ENCODE assay signal across 9 cellular contexts in genomic region chr1:150610576-150610975, GRCh38. TPM values are rescaled to one million over a fixed set of nuclear protein-coding genes. Genes with fewer than 3 reads are reported as not detected.
DNase-seq lines count a peak whose midpoint lies in the region; ATAC-seq and TF ChIP-seq lines count a peak whose summit lies in the region.
"Had no signal": no experiment of that assay in that cellular context is flagged by ENCODE, and none has a peak within 500 bp of the region (broad histone marks: within the 10 kb centered on the region; RNA-seq: fewer than 3 reads in every experiment).

No MANE protein-coding gene starts in this region.

- H3K4me3 ChIP-seq in left ventricle myocardium inferior (no peak overlapping the region), vagina (no peak overlapping the region)
- no peak overlapping the region for H3K4me3 ChIP-seq in naive thymus-derived CD4-positive, alpha-beta T cell (ENCODE audit: low read length)

- H3K9me3 ChIP-seq in left ventricle myocardium inferior (replicated peaks): no peaks in the 10 kb centered on the region
- no peaks in the 10 kb centered on the region for H3K9me3 ChIP-seq in naive thymus-derived CD4-positive, alpha-beta T cell (ENCODE audit: control insufficient read depth in 2 of 3, low read length in 3 of 3)
- no peaks in the 10 kb centered on the region for H3K9me3 ChIP-seq in vagina

- H3K27ac Mint-ChIP-seq in chondrocyte (ENCODE audit: unreplicated experiment): peak overlapping the region; percentile 89
- H3K27ac Mint-ChIP-seq in naive thymus-derived CD4-positive, alpha-beta T cell: peak overlapping the region in 7 of 9 donors; percentile 62 to 92 (median 90)

- H3K9me3 Mint-ChIP-seq in chondrocyte (ENCODE audit: low read depth): no peaks in the 10 kb centered on the region
- H3K9me3 Mint-ChIP-seq in naive thymus-derived CD4-positive, alpha-beta T cell: no peaks in the 10 kb centered on the region

- CTCF ChIA-PET in naive thymus-derived CD4-positive, alpha-beta T cell (lab: Charles Lee): interaction anchor here (0.6 to 2.5 kb wide), 2 partner anchors 50 to 342 kb away, joined by 3 to 11 read pairs; partner anchors contain the start of gene APH1A

- H3K27me3 Mint-ChIP-seq in chondrocyte (ENCODE audit: low read depth): no peaks in the 10 kb centered on the region
- no peaks in the 10 kb centered on the region for H3K27me3 Mint-ChIP-seq in naive thymus-derived CD4-positive, alpha-beta T cell

- intact Hi-C loops in left ventricle myocardium inferior (cut with micrococcal nuclease): no loop called here
- intact Hi-C loops in Right ventricle myocardium inferior (cut with DNase I): no loop called here
- intact Hi-C loops in naive thymus-derived CD4-positive, alpha-beta T cell (cut with micrococcal nuclease): loop anchor here (2.0 to 10.0 kb wide), 3 partner anchors 50 to 544 kb away; partner anchors contain the start of genes MINDY1 (in 1 of the 2), PRUNE1 (in 1 of the 2) and TNFAIP8L2 (in 1 of the 2)
- intact Hi-C loops in vagina (cut with DNase I): no loop called here

- H3K4me1 Mint-ChIP-seq in chondrocyte (ENCODE audit: low read depth): peaks cover 43% of the 10 kb centered on the region
- peaks cover 21 to 47% (median 41%) of the 10 kb centered on the region in 7 donors for H3K4me1 Mint-ChIP-seq in naive thymus-derived CD4-positive, alpha-beta T cell

- no peak overlapping the region for H3K4me3 Mint-ChIP-seq in chondrocyte (ENCODE audit: unreplicated experiment)
- H3K4me3 Mint-ChIP-seq in naive thymus-derived CD4-positive, alpha-beta T cell: no peak overlapping the region

- H3K36me3 ChIP-seq in left ventricle myocardium inferior: no peaks in the 10 kb centered on the region
- peaks cover 0 to 13% (median 0%) of the 10 kb centered on the region in 3 experiments for H3K36me3 ChIP-seq in naive thymus-derived CD4-positive, alpha-beta T cell (ENCODE audit: control insufficient read depth in 2 of 3, insufficient read depth in 3 of 3, low read length in 3 of 3)
- H3K36me3 ChIP-seq in vagina: no peaks in the 10 kb centered on the region

- TF ChIP-seq POLR2A in vagina (IDR thresholded peaks at IDR 0.05): no peak

- H3K27ac ChIP-seq in left ventricle myocardium inferior (replicated peaks) (peak overlapping the region; percentile 85), vagina (peak overlapping the region; percentile 82)
- peak overlapping the region; percentile 76 for H3K27ac ChIP-seq in naive thymus-derived CD4-positive, alpha-beta T cell (ENCODE audit: low read depth, low read length)

- peaks cover 60% of the 10 kb centered on the region for H3K4me1 ChIP-seq in left ventricle myocardium inferior
- peaks cover 28 to 43% of the 10 kb centered on the region in 2 donors for H3K4me1 ChIP-seq in naive thymus-derived CD4-positive, alpha-beta T cell (ENCODE audit: control insufficient read depth in 2 of 2, insufficient read depth in 2 of 2, low read length in 2 of 2)
- H3K4me1 ChIP-seq in vagina: peaks cover 56% of the 10 kb centered on the region

- POLR2A ChIA-PET in naive thymus-derived CD4-positive, alpha-beta T cell (lab: Charles Lee): interaction anchor here (1.3 to 16.6 kb wide), 3 partner anchors 12 to 47 kb away, joined by 3 to 254 read pairs (median 4); partner anchors contain the start of gene MCL1

- ATAC-seq in Right ventricle myocardium inferior (no peak), GM18870 (IDR thresholded peaks at IDR 0.05; ENCODE audit: unreplicated experiment) (no peak)
- ATAC-seq in naive thymus-derived CD4-positive, alpha-beta T cell: no peak

- H3K36me3 Mint-ChIP-seq in chondrocyte (ENCODE audit: low read depth): no peaks in the 10 kb centered on the region
- peaks cover 0 to 22% (median 5%) of the 10 kb centered on the region in 5 donors for H3K36me3 Mint-ChIP-seq in naive thymus-derived CD4-positive, alpha-beta T cell

- DNase-seq in left ventricle myocardium inferior: no peak
- no peak for DNase-seq in Right ventricle myocardium inferior (ENCODE audit: missing footprints)
- DNase-seq in chondrocyte (ENCODE audit: low spot score): no peak
- no peak for DNase-seq in naive thymus-derived CD4-positive, alpha-beta T cell
- no peak for DNase-seq in vagina (ENCODE audit: extremely low spot score in 2 of 2)
- DNase-seq in cerebellar cortex (ENCODE audit: low spot score): no peak
- DNase-seq in activated naive CD4-positive, alpha-beta T cell treated with Interleukin-2 at 50 U/mL for 16 hours: no peak
- DNase-seq: islet precursor cell had no signal

- no peaks in the 10 kb centered on the region for H3K27me3 ChIP-seq in left ventricle myocardium inferior (ENCODE audit: low read depth)
- no peaks in the 10 kb centered on the region for H3K27me3 ChIP-seq in naive thymus-derived CD4-positive, alpha-beta T cell (ENCODE audit: control insufficient read depth in 2 of 2, insufficient read depth in 2 of 2, low read length in 2 of 2)
- H3K27me3 ChIP-seq in vagina: no peaks in the 10 kb centered on the region

- no peak for TF ChIP-seq CTCF in left ventricle myocardium inferior (IDR thresholded peaks at IDR 0.05; ENCODE audit: borderline replicate concordance)
- no peak for TF ChIP-seq CTCF in chondrocyte (IDR thresholded peaks at IDR 0.05)
- TF ChIP-seq CTCF in vagina (IDR thresholded peaks at IDR 0.05): no peak

RNA-seq across cellular contexts. Expression of gene ENSA, which starts 18.8 kb away (rescaled TPM):
- total RNA-seq in left ventricle myocardium inferior (129 TPM), Right ventricle myocardium inferior (131 TPM), chondrocyte (85.5 to 125 TPM (median 85.7 TPM) in 3 replicates), vagina (117 TPM)
- total RNA-seq in naive thymus-derived CD4-positive, alpha-beta T cell: 100 to 1,000 TPM in 4 of 5 experiments, 10 to 100 TPM in 1; 97.2 to 178 (median 157) TPM
- 10 to 100 TPM; 59.4 to 60.0 TPM for polyA plus RNA-seq in naive thymus-derived CD4-positive, alpha-beta T cell

RNA-seq across cellular contexts. Expression of gene MCL1, which starts 31.2 kb away (rescaled TPM):
- total RNA-seq in left ventricle myocardium inferior (97.0 TPM), Right ventricle myocardium inferior (99.7 TPM), chondrocyte (211 to 264 TPM (median 255 TPM) in 3 replicates), vagina (181 TPM)
- total RNA-seq in naive thymus-derived CD4-positive, alpha-beta T cell: 1,000 to 10,000 TPM in 1 of 5 experiments, 100 to 1,000 TPM in 4; 302 to 1,400 (median 377) TPM
- polyA plus RNA-seq in naive thymus-derived CD4-positive, alpha-beta T cell: 100 to 1,000 TPM; 171 to 172 TPM

Comparison
In these comparisons a context has a peak if more than half of its experiments do, and no peak if none do; other contexts are left out.
1. intact Hi-C loops: an anchor here in naive thymus-derived CD4-positive, alpha-beta T cell (2.0 to 10.0 kb wide); none called in left ventricle myocardium inferior, Right ventricle myocardium inferior and vagina.